30 cellular contexts compared by ENCODE assay signal in genomic region chr22:23557036-23557435, GRCh38. TPM values are rescaled to one million over a fixed set of nuclear protein-coding genes. Genes with fewer than 3 reads are reported as not detected.
"Had no signal": no experiment of that assay in that cellular context is flagged by ENCODE, and none has a peak within 500 bp of the region (broad histone marks: within the 10 kb centered on the region; RNA-seq: fewer than 3 reads in every experiment).

No MANE protein-coding gene starts in this region.

- H3K27me3 ChIP-seq: foreskin keratinocyte, vagina had no signal

- H3K4me3 Mint-ChIP-seq: activated CD4-positive, alpha-beta T cell treated with anti-CD3 and anti-CD28 coated beads, Interleukin-2, amount 10 ng/mL, durations not matched to agents 7 days and 5 days; activated CD8-positive, alpha-beta T cell treated with anti-CD3 and anti-CD28 coated beads for 36 hours; activated naive CD8-positive, alpha-beta T cell; central memory CD8-positive, alpha-beta T cell; dendritic cell treated with granulocyte-macrophage colony-stimulating factor and Interleukin-4, amounts not matched to agents 40 ng/mL and 50 ng/mL, for 4 days; endodermal cell; neural crest cell; stimulated activated naive CD8-positive, alpha-beta T cell treated with anti-CD3 and anti-CD28 coated beads, Interleukin-15, Interleukin-2, amounts not matched to agents 100 ng/mL and 50 ng/mL, for 24 hours; T-helper 1 cell treated with Interleukin-12 subunit alpha and Interleukin-12 subunit beta and Interleukin-4 antibody, amounts not matched to agents 30 μg/mL and 1 μg/mL, for 36 hours; type B pancreatic cell; WTC11 had no signal

- H3K9me3 Mint-ChIP-seq: activated CD4-positive, alpha-beta T cell treated with anti-CD3 and anti-CD28 coated beads, Interleukin-2, amount 10 ng/mL, durations not matched to agents 7 days and 5 days; activated CD8-positive, alpha-beta T cell treated with anti-CD3 and anti-CD28 coated beads for 36 hours; central memory CD8-positive, alpha-beta T cell; dendritic cell treated with granulocyte-macrophage colony-stimulating factor and Interleukin-4, amounts not matched to agents 40 ng/mL and 50 ng/mL, for 4 days; endodermal cell; naive B cell; neural crest cell; stimulated activated naive CD8-positive, alpha-beta T cell treated with anti-CD3 and anti-CD28 coated beads, Interleukin-15, Interleukin-2, amounts not matched to agents 100 ng/mL and 50 ng/mL, for 24 hours; T-helper 1 cell treated with Interleukin-12 subunit alpha and Interleukin-12 subunit beta and Interleukin-4 antibody, amounts not matched to agents 30 μg/mL and 1 μg/mL, for 36 hours; type B pancreatic cell; WTC11 had no signal

- H3K4me1 Mint-ChIP-seq: activated CD4-positive, alpha-beta T cell treated with anti-CD3 and anti-CD28 coated beads, Interleukin-2, amount 10 ng/mL, durations not matched to agents 7 days and 5 days; central memory CD8-positive, alpha-beta T cell; endodermal cell; naive B cell had no signal

- ATAC-seq: activated CD8-positive, alpha-beta T cell treated with anti-CD3 and anti-CD28 coated beads for 36 hours; foreskin keratinocyte; heart left ventricle; right cardiac atrium; WTC11 had no signal

- H3K4me3 ChIP-seq: esophagus muscularis mucosa, heart left ventricle, left ventricle myocardium inferior, lung, vagina had no signal

- H3K4me1 ChIP-seq: esophagus muscularis mucosa, foreskin keratinocyte, heart left ventricle, left ventricle myocardium inferior, parathyroid adenoma, vagina had no signal

- H3K36me3 Mint-ChIP-seq: activated naive CD8-positive, alpha-beta T cell; naive B cell; type B pancreatic cell; WTC11 had no signal

- H3K9me3 ChIP-seq: esophagus muscularis mucosa, heart left ventricle, left ventricle myocardium inferior, SK-N-SH, vagina had no signal

- DNase-seq: activated CD4-positive, alpha-beta T cell treated with anti-CD3 and anti-CD28 coated beads for 1 hour; activated CD4-positive, alpha-beta T cell treated with anti-CD3 and anti-CD28 coated beads, Interleukin-2, amount 10 ng/mL, durations not matched to agents 7 days and 5 days; activated CD8-positive, alpha-beta T cell treated with anti-CD3 and anti-CD28 coated beads for 36 hours; anterior cingulate cortex; endodermal cell; foreskin keratinocyte; heart left ventricle; kidney glomerular epithelial cell; left ventricle myocardium inferior; naive B cell; occipital lobe; right cardiac atrium; SK-N-SH; stimulated activated CD4-positive, alpha-beta T cell treated with anti-CD3 and anti-CD28 coated beads, Interleukin-4, amount 100 ng/mL, for 1 hour; SW 1271 had no signal

- H3K36me3 ChIP-seq: esophagus muscularis mucosa, heart left ventricle, left ventricle myocardium inferior, vagina had no signal

- H3K27me3 Mint-ChIP-seq: activated CD8-positive, alpha-beta T cell treated with anti-CD3 and anti-CD28 coated beads for 36 hours had no signal

- H3K27ac Mint-ChIP-seq: activated CD4-positive, alpha-beta T cell treated with anti-CD3 and anti-CD28 coated beads, Interleukin-2, amount 10 ng/mL, durations not matched to agents 7 days and 5 days; activated CD8-positive, alpha-beta T cell treated with anti-CD3 and anti-CD28 coated beads for 36 hours; activated naive CD8-positive, alpha-beta T cell; dendritic cell treated with granulocyte-macrophage colony-stimulating factor and Interleukin-4, amounts not matched to agents 40 ng/mL and 50 ng/mL, for 4 days; endodermal cell; stimulated activated naive CD8-positive, alpha-beta T cell treated with anti-CD3 and anti-CD28 coated beads, Interleukin-15, Interleukin-2, amounts not matched to agents 100 ng/mL and 50 ng/mL, for 24 hours; T-helper 1 cell treated with Interleukin-12 subunit alpha and Interleukin-12 subunit beta and Interleukin-4 antibody, amounts not matched to agents 30 μg/mL and 1 μg/mL, for 36 hours; type B pancreatic cell; WTC11 had no signal

RNA-seq across cellular contexts. Expression of gene IGLL1, which starts 23.1 kb away (rescaled TPM):
- total RNA-seq: activated CD4-positive, alpha-beta T cell treated with anti-CD3 and anti-CD28 coated beads, Interleukin-2, amount 10 ng/mL, durations not matched to agents 7 days and 5 days; activated CD8-positive, alpha-beta T cell treated with anti-CD3 and anti-CD28 coated beads for 36 hours; bronchial epithelial cell; endodermal cell; esophagus muscularis mucosa; foreskin keratinocyte; heart left ventricle; left ventricle myocardium inferior; neural crest cell; occipital lobe; pulmonary artery endothelial cell; right cardiac atrium; subcutaneous adipose tissue; vagina; WTC11 had no signal
